In the genomic region with DNA sequence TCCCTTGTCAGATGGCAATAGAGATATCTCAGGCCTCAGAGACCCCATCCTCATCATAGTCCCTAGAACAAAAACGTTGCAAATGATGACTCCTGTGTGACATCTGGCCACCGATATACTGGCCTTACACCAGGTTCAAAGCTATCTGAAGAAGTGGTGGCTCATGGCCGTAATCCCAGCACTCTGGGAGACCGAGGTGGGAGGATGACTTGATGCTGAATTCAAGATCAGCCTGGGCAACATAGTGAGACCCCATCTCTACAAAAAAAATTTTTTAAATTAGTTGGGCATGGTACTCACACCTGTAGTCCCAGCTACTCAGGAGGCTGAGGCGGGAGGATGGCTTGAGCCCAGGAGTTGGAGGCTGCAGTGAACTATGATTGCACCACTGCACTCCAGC, we compare ENCODE assay signal across 20 cellular contexts.
"Had no signal": no experiment of that assay in that cellular context is flagged by ENCODE, and none has a peak within 500 bp of the region (broad histone marks: within the 10 kb centered on the region; RNA-seq: fewer than 3 reads in every experiment).

No MANE protein-coding gene starts in this region.

- H3K4me1 Mint-ChIP-seq: central memory CD8-positive, alpha-beta T cell; natural killer cell had no signal

- H3K36me3 ChIP-seq: colonic mucosa, pancreas had no signal

- H3K4me3 ChIP-seq: colonic mucosa, esophagus squamous epithelium, lower lobe of right lung, pancreas, right lobe of liver, tibial artery had no signal

- H3K36me3 Mint-ChIP-seq: natural killer cell had no signal

- H3K4me1 ChIP-seq: colonic mucosa had no signal

- H3K9me3 Mint-ChIP-seq: central memory CD8-positive, alpha-beta T cell; dendritic cell treated with granulocyte-macrophage colony-stimulating factor and Interleukin-4, amounts not matched to agents 40 ng/mL and 50 ng/mL, for 4 days; natural killer cell; stimulated activated naive CD8-positive, alpha-beta T cell treated with anti-CD3 and anti-CD28 coated beads, Interleukin-15, amount 100 ng/mL, for 72 hours; type B pancreatic cell had no signal

- H3K27ac ChIP-seq: colonic mucosa, pancreas had no signal

- H3K27me3 ChIP-seq: colonic mucosa, esophagus squamous epithelium, pancreas, right lobe of liver, tibial artery had no signal

- H3K27me3 Mint-ChIP-seq: central memory CD8-positive, alpha-beta T cell; dendritic cell treated with granulocyte-macrophage colony-stimulating factor and Interleukin-4, amounts not matched to agents 40 ng/mL and 50 ng/mL, for 4 days; stimulated activated naive CD8-positive, alpha-beta T cell treated with anti-CD3 and anti-CD28 coated beads, Interleukin-15, amount 100 ng/mL, for 72 hours; type B pancreatic cell had no signal

- ATAC-seq: left lobe of liver; lower lobe of right lung; natural killer cell; pancreas; right lobe of liver; stimulated activated naive CD8-positive, alpha-beta T cell treated with anti-CD3 and anti-CD28 coated beads, Interleukin-15, amount 100 ng/mL, for 72 hours had no signal

- DNase-seq: colonic mucosa; effector CD8-positive, alpha-beta T cell; esophagus squamous epithelium; head of caudate nucleus; lower lobe of right lung; natural killer cell; pancreas; retina; small intestine; stimulated activated CD4-positive, alpha-beta T cell treated with anti-CD3 and anti-CD28 coated beads, Interleukin-1b, Interleukin-23, amount 100 ng/mL, for 48 hours; stimulated activated CD4-positive, alpha-beta T cell treated with anti-CD3 and anti-CD28 coated beads, Interleukin-4, amount 100 ng/mL, for 1 hour; stimulated activated CD8-positive, alpha-beta memory T cell treated with anti-CD3 and anti-CD28 coated beads, Interleukin-4, amount 100 ng/mL, for 48 hours; stimulated activated naive CD4-positive, alpha-beta T cell; stimulated activated naive CD8-positive, alpha-beta T cell treated with anti-CD3 and anti-CD28 coated beads, Interleukin-15, amount 100 ng/mL, for 72 hours; tibial artery had no signal

- H3K27ac Mint-ChIP-seq: dendritic cell treated with granulocyte-macrophage colony-stimulating factor and Interleukin-4, amounts not matched to agents 40 ng/mL and 50 ng/mL, for 4 days; natural killer cell; stimulated activated naive CD8-positive, alpha-beta T cell treated with anti-CD3 and anti-CD28 coated beads, Interleukin-15, amount 100 ng/mL, for 72 hours; type B pancreatic cell had no signal

- H3K9me3 ChIP-seq: colonic mucosa, esophagus squamous epithelium, lower lobe of right lung, pancreas, right lobe of liver, tibial artery had no signal

- H3K4me3 Mint-ChIP-seq: central memory CD8-positive, alpha-beta T cell; dendritic cell treated with granulocyte-macrophage colony-stimulating factor and Interleukin-4, amounts not matched to agents 40 ng/mL and 50 ng/mL, for 4 days; natural killer cell; stimulated activated naive CD8-positive, alpha-beta T cell treated with anti-CD3 and anti-CD28 coated beads, Interleukin-15, amount 100 ng/mL, for 72 hours; type B pancreatic cell had no signal
